In the genomic region with DNA sequence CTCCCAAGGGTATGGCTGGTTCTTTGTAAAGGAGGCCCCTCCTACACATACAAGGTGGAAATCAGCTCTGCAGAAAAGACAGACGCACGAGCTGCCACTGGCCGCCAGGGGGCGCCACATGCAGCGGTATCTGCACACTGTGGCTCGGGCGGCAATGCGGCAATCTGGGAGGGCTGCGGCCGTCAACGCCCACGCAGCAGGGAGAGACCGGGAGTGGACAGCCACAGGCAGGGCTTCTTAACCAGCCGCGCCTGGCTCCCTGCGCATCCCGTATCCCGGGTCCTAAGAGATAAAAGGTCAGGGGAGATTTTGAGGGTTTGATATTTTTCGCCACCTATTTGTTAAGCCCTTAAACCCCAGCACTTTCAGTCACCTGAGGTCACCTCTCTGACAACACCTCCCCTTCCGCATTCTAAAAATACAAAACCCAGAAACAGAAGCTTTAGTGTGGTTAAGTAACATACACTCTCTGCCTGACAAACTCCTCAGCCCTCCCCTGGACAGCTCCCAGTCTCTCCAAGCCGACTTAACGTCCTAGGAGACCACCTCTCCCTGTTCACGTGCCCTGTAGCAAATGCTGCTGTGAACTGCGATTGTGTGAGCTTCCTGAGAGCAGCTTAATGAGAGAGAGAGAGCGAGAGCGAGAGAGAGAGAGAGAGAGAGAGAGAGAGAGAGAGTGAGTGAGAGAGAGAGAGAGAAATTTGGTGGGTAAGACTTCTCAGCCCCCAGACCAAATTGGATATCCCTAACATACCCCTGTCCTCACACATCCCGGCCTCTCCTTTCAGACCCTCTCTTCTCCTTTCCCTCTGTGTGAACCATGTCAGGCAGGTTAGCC, we compare ENCODE assay signal across 8 cellular contexts. TPM values are rescaled to one million over a fixed set of nuclear protein-coding genes. Genes with fewer than 3 reads are reported as not detected.
DNase-seq lines count a peak whose midpoint lies in the region; ATAC-seq and TF ChIP-seq lines count a peak whose summit lies in the region.

No MANE protein-coding gene starts in this region.

- no peak overlapping the region for H2BK12ac ChIP-seq in neuronal stem cell (ENCODE audit: low read length)

- peaks cover 11% of the 10 kb centered on the region for H3K4me1 Mint-ChIP-seq in GM23338

- no CpG with 5 or more reads among the region's 27 CpGs for WGBS in neuronal stem cell (ENCODE audit: extremely low coverage in 2 of 2, insufficient read length in 2 of 2, insufficient replicate concordance in 1 of 2), 2 donors

- H3K27ac ChIP-seq in GM23338 (ENCODE audit: low read depth) (no peak overlapping the region), RWPE1 (no peak overlapping the region), neuronal stem cell (replicated peaks; ENCODE audit: low read length) (no peak overlapping the region), temporal lobe (ENCODE audit: low read depth, low read length) (peak overlapping the region; percentile 8)

- H3K79me2 ChIP-seq in GM23338 (replicated peaks; ENCODE audit: insufficient read depth), result no peaks in the 10 kb centered on the region

- H3K4me2 ChIP-seq in GM23338 (peak overlapping the region; percentile 79), neuronal stem cell (ENCODE audit: insufficient read depth, low read length, poor library complexity, severe bottlenecking) (peak overlapping the region; percentile 41)

- no peaks in the 10 kb centered on the region for H3K9me2 ChIP-seq in GM23338 (ENCODE audit: insufficient read depth)

- no peak overlapping the region for H3K14ac ChIP-seq in neuronal stem cell (ENCODE audit: low read length)

- ATAC-seq in GM23338, result peak; percentile 93

- no peak overlapping the region for H3K27ac Mint-ChIP-seq in GM23338

- H3K36me3 Mint-ChIP-seq in GM23338 (ENCODE audit: low read depth), result no peaks in the 10 kb centered on the region

- no peaks in the 10 kb centered on the region for H3K79me1 ChIP-seq in neuronal stem cell (ENCODE audit: low read depth, low read length)

- no peak overlapping the region for H2BK15ac ChIP-seq in neuronal stem cell (ENCODE audit: low read length)

- POLR2A ChIA-PET in RWPE1 (lab: Yijun Ruan, JAX; ENCODE audit: low non-redundant PET), result no interaction called here

- no peak overlapping the region for H2BK120ac ChIP-seq in neuronal stem cell (ENCODE audit: low read depth, low read length)

- H4K8ac ChIP-seq in neuronal stem cell (ENCODE audit: low read depth, low read length), result no peak overlapping the region

- H3K27me3 Mint-ChIP-seq in GM23338 (ENCODE audit: insufficient read depth, low read depth, poor library complexity), result peaks cover 26% of the 10 kb centered on the region

- no peaks in the 10 kb centered on the region; the same call in 2 of the 3 replicates for H3K9me3 Mint-ChIP-seq in GM23338

- H2AK5ac ChIP-seq in neuronal stem cell (ENCODE audit: low read depth, low read length), result no peak overlapping the region

- no peak overlapping the region for H4K91ac ChIP-seq in neuronal stem cell (ENCODE audit: low read depth, low read length, poor library complexity)

- peak overlapping the region; percentile 63 for H3K4me3 Mint-ChIP-seq in GM23338

- H3K4me3 ChIP-seq in GM23338 (peak overlapping the region; percentile 54), fibroblast of villous mesenchyme (ENCODE audit: low read depth, low read length) (no peak overlapping the region), neuronal stem cell (ENCODE audit: low read length in 2 of 2) (peak overlapping the region in 1 of 2 donors; percentile 22)

- peak; percentile 79 for DNase-seq in ELR (ENCODE audit: low read depth)
- DNase-seq in GM23338 (ENCODE audit: low spot score), result peak; percentile 89
- DNase-seq in Kasumi-1 (lab: John Stamatoyannopoulos, UW), result peak; percentile 47 to 67
- DNase-seq in RWPE1 (ENCODE audit: low spot score), result peak; percentile 78
- DNase-seq in activated effector memory CD4-positive, alpha-beta T cell treated with Interleukin-2 at 50 U/mL for 16 hours, result peak; percentile 82
- peak; percentile 52 for DNase-seq in fibroblast of villous mesenchyme (ENCODE audit: low read depth)
- DNase-seq in neuronal stem cell (ENCODE audit: low spot score), result peak; percentile 90

- H3K36me3 ChIP-seq in GM23338 (ENCODE audit: insufficient read depth), result no peaks in the 10 kb centered on the region
- H3K36me3 ChIP-seq in neuronal stem cell (replicated peaks in 1 of 2; ENCODE audit: control insufficient read depth in 2 of 2, insufficient read depth in 2 of 2, low read length in 2 of 2), result no peaks in the 10 kb centered on the region

- no peaks in the 10 kb centered on the region for H3K9me3 ChIP-seq in neuronal stem cell (replicated peaks in 1 of 2; ENCODE audit: control insufficient read depth in 2 of 2, insufficient read depth in 1 of 2, low read depth in 1 of 2, low read length in 2 of 2)

- H2AFZ ChIP-seq in GM23338 (peak overlapping the region; percentile 98), neuronal stem cell (ENCODE audit: low read length) (no peak overlapping the region)

- peaks cover 28% of the 10 kb centered on the region for H3K27me3 ChIP-seq in GM23338 (ENCODE audit: insufficient read depth)
- peaks cover 0 to 45% (median 14%) of the 10 kb centered on the region in 3 experiments for H3K27me3 ChIP-seq in neuronal stem cell (ENCODE audit: control insufficient read depth in 3 of 3, insufficient read depth in 3 of 3, low read depth in 1 of 3, low read length in 3 of 3)

- H4K20me1 ChIP-seq in GM23338 (replicated peaks; ENCODE audit: insufficient read depth), result no peaks in the 10 kb centered on the region

- CTCF ChIA-PET in RWPE1 (lab: Yijun Ruan, JAX), result interaction anchor here (0.5 to 2.7 kb wide), 24 partner anchors 9 to 1507 kb away, joined by 3 to 24 read pairs (median 4); partner anchors contain the start of gene KCNA2

- H3F3A ChIP-seq in GM23338 (replicated peaks; ENCODE audit: low read depth), result no peaks in the 10 kb centered on the region

- H3K4me1 ChIP-seq in GM23338 (ENCODE audit: insufficient read depth) (no peaks in the 10 kb centered on the region), neuronal stem cell (ENCODE audit: control insufficient read depth in 2 of 2, insufficient read depth in 1 of 2, low read depth in 1 of 2, low read length in 2 of 2) (peaks cover 0 to 7% of the 10 kb centered on the region in 2 donors)

- H3K18ac ChIP-seq in neuronal stem cell (ENCODE audit: low read length), result no peak overlapping the region

- no peak overlapping the region for H3K4ac ChIP-seq in neuronal stem cell (ENCODE audit: low read length)

- H2BK5ac ChIP-seq in neuronal stem cell (ENCODE audit: low read length), result no peak overlapping the region

- no peak overlapping the region for H3K9ac ChIP-seq in neuronal stem cell (ENCODE audit: low read depth, low read length, poor library complexity)

- H3K23ac ChIP-seq in neuronal stem cell (ENCODE audit: low read depth, low read length, poor library complexity), result no peak overlapping the region

- peak; percentile 94 to 98 for TF ChIP-seq CTCF in GM23338 (conservative IDR thresholded peaks at IDR 0.05; ENCODE audit: low read depth in 2 of 2)
- TF ChIP-seq CTCF in RWPE1 (conservative IDR thresholded peaks at IDR 0.05; ENCODE audit: low read depth), result peak; percentile 81
- TF ChIP-seq CTCF in fibroblast of villous mesenchyme (IDR thresholded peaks at IDR 0.05; ENCODE audit: insufficient read depth, low read depth, low read length), result peak; percentile 86

TF ChIP-seq in GM23338, 12 proteins besides CTCF, POLR2A, EP300 and RAD21 (continues in another document):
- no peak for TF ChIP-seq EZH2 (IDR thresholded peaks at IDR 0.05; ENCODE audit: low read depth, unreplicated experiment)
- no peak for TF ChIP-seq ZNF114 (CRISPR knock-in tag; IDR thresholded peaks at IDR 0.05)
- TF ChIP-seq NANOG (IDR thresholded peaks at IDR 0.05; ENCODE audit: borderline replicate concordance), result no peak
- TF ChIP-seq STAT1 (IDR thresholded peaks at IDR 0.05; ENCODE audit: unreplicated experiment), result no peak
- no peak for TF ChIP-seq POLR2AphosphoS5 (IDR thresholded peaks at IDR 0.05; ENCODE audit: low read depth)

RNA-seq across cellular contexts. Expression of gene KCNA2, which starts 13.5 kb away (rescaled TPM):
- 0.97 and 1.5 TPM in 2 replicates for total RNA-seq in GM23338 (2014; rRNA removed; shearing (Covaris generic))
- 0.11 and 0.17 TPM in 2 replicates for polyA plus RNA-seq in GM23338 (2016; fragmentation: Nextera tagmentation; extraction: Ambion mirVana)
- under 0.01 TPM in 1 of 2 replicates, not detected in the other for total RNA-seq in fibroblast of villous mesenchyme
- polyA plus RNA-seq in neuronal stem cell (2013, experiment 1 of 2), result 0.22 TPM
- 0.11 TPM for polyA plus RNA-seq in neuronal stem cell (2013, experiment 2 of 2)
- total RNA-seq in temporal lobe, result 5.4 TPM

RNA-seq across cellular contexts. Expression of gene KCNA3, which starts 55.1 kb away (rescaled TPM):
- total RNA-seq in GM23338 (2014; rRNA removed; shearing (Covaris generic)), result 3.0 and 4.2 TPM in 2 replicates
- 0.32 TPM in 1 of 2 replicates, not detected in the other for polyA plus RNA-seq in GM23338 (2016; fragmentation: Nextera tagmentation; extraction: Ambion mirVana)
- under 0.01 and 0.64 TPM in 2 replicates for total RNA-seq in fibroblast of villous mesenchyme
- 0.31 TPM for polyA plus RNA-seq in neuronal stem cell (2013, experiment 1 of 2)
- polyA plus RNA-seq in neuronal stem cell (2013, experiment 2 of 2), result 0.33 TPM
- 20.2 TPM for total RNA-seq in temporal lobe
